In the genomic region with DNA sequence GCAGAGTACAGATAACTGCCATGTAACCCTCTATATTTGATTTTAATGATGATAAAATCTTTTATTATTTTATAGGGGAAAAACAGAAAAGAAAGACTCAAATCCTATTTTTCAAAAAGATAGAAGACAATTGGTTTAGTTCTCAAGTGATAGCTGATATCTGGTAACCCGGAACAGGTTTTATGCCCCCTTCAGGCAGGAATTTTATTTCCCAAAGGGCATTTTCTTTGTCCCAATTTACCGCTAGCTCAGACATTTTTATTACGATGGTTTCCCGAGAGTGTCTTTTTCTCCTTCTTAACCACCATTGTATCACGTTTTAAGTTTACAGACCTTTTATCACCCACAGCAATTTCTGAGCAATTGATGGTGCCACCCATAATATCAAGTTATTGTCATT, we compare ENCODE assay signal across 29 cellular contexts.
"Had no signal": no experiment of that assay in that cellular context is flagged by ENCODE, and none has a peak within 500 bp of the region (broad histone marks: within the 10 kb centered on the region; RNA-seq: fewer than 3 reads in every experiment).

No MANE protein-coding gene starts in this region.

- H3K4me1 ChIP-seq: esophagus squamous epithelium, heart right ventricle, lower lobe of right lung, neural progenitor cell, prostate gland, right atrium auricular region, stomach, thyroid gland had no signal

- H3K4me2 ChIP-seq: neural progenitor cell, smooth muscle cell had no signal

- H3K27me3 Mint-ChIP-seq: naive B cell; natural killer cell treated with Interleukin-12 subunit alpha and Interleukin-12 subunit beta and Interleukin-15 and Interleukin-18, amount 100 ng/mL, for 72 hours had no signal

- H3K9me3 Mint-ChIP-seq: neural progenitor cell; stimulated activated effector memory CD8-positive, alpha-beta T cell treated with anti-CD3 and anti-CD28 coated beads, Interleukin-12 subunit alpha, Interleukin-12 subunit beta, amount 100 ng/mL, for 72 hours had no signal

- H2AFZ ChIP-seq: neural progenitor cell had no signal

- H3K36me3 Mint-ChIP-seq: immature natural killer cell; naive B cell; natural killer cell treated with Interleukin-12 subunit alpha and Interleukin-12 subunit beta and Interleukin-15 and Interleukin-18, amount 100 ng/mL, for 72 hours; neural progenitor cell; stimulated activated effector memory CD8-positive, alpha-beta T cell treated with anti-CD3 and anti-CD28 coated beads, Interleukin-12 subunit alpha, Interleukin-12 subunit beta, amount 100 ng/mL, for 72 hours had no signal

- H3K27ac ChIP-seq: coronary artery, esophagus squamous epithelium, heart right ventricle, lower lobe of right lung, neural progenitor cell, prostate gland, right atrium auricular region, stomach, thyroid gland had no signal

- ATAC-seq: heart right ventricle; left ventricle myocardium superior; lower lobe of right lung; mucosa of descending colon; natural killer cell treated with Interleukin-12 subunit alpha and Interleukin-12 subunit beta and Interleukin-15 and Interleukin-18, amount 100 ng/mL, for 72 hours; sciatic nerve; stimulated activated effector memory CD8-positive, alpha-beta T cell treated with anti-CD3 and anti-CD28 coated beads, Interleukin-12 subunit alpha, Interleukin-12 subunit beta, amount 100 ng/mL, for 72 hours had no signal

- H3K27me3 ChIP-seq: esophagus squamous epithelium, heart right ventricle, neural progenitor cell, right atrium auricular region, stomach, thyroid gland had no signal

- H3K4me1 Mint-ChIP-seq: immature natural killer cell; naive B cell; stimulated activated effector memory CD8-positive, alpha-beta T cell treated with anti-CD3 and anti-CD28 coated beads, Interleukin-12 subunit alpha, Interleukin-12 subunit beta, amount 100 ng/mL, for 72 hours had no signal

- H3K27ac Mint-ChIP-seq: immature natural killer cell; naive B cell; natural killer cell treated with Interleukin-12 subunit alpha and Interleukin-12 subunit beta and Interleukin-15 and Interleukin-18, amount 100 ng/mL, for 72 hours; neural progenitor cell; stimulated activated effector memory CD8-positive, alpha-beta T cell treated with anti-CD3 and anti-CD28 coated beads, Interleukin-12 subunit alpha, Interleukin-12 subunit beta, amount 100 ng/mL, for 72 hours had no signal

- H3K4me3 ChIP-seq: coronary artery, esophagus squamous epithelium, heart right ventricle, lower lobe of right lung, mucosa of descending colon, neural progenitor cell, prostate gland, right atrium auricular region, smooth muscle cell, stomach, thyroid gland had no signal

- H3K36me3 ChIP-seq: esophagus squamous epithelium, heart right ventricle, lower lobe of right lung, neural progenitor cell, prostate gland, right atrium auricular region, stomach, thyroid gland had no signal

- H3K9ac ChIP-seq: neural progenitor cell had no signal

- H3K9me3 ChIP-seq: esophagus squamous epithelium, lower lobe of right lung, mucosa of descending colon, prostate gland, thyroid gland had no signal

- H3K4me3 Mint-ChIP-seq: immature natural killer cell; naive B cell; natural killer cell treated with Interleukin-12 subunit alpha and Interleukin-12 subunit beta and Interleukin-15 and Interleukin-18, amount 100 ng/mL, for 72 hours; neural progenitor cell; stimulated activated effector memory CD8-positive, alpha-beta T cell treated with anti-CD3 and anti-CD28 coated beads, Interleukin-12 subunit alpha, Interleukin-12 subunit beta, amount 100 ng/mL, for 72 hours had no signal

- DNase-seq: dermis blood vessel endothelial cell; effector memory CD4-positive, alpha-beta T cell; erythroblast; esophagus squamous epithelium; foreskin melanocyte; glutamatergic neuron; heart right ventricle; hippocampal formation; immature natural killer cell; islet precursor cell; left ventricle myocardium superior; lower lobe of right lung; mucosa of descending colon; naive B cell; stimulated activated CD4-positive, alpha-beta T cell treated with anti-CD3 and anti-CD28 coated beads, Interleukin-12 subunit alpha, Interleukin-12 subunit beta, amount 100 ng/mL, for 4 hours; stimulated activated CD4-positive, alpha-beta T cell treated with anti-CD3 and anti-CD28 coated beads, Interleukin-2, amount 100 ng/mL, for 24 hours; stimulated activated CD4-positive, alpha-beta T cell treated with anti-CD3 and anti-CD28 coated beads, Interleukin-4, amount 100 ng/mL, for 24 hours; stimulated activated naive CD4-positive, alpha-beta T cell treated with Interleukin-2 at 50 U/mL for 16 hours; stomach; thyroid gland; trophoblast cell had no signal
